In genomic region chr2:36432479-36432878, GRCh38 we compare ENCODE assay signal across 20 cellular contexts.
DNase-seq lines count a peak whose midpoint lies in the region; ATAC-seq and TF ChIP-seq lines count a peak whose summit lies in the region.
"Had no signal": no experiment of that assay in that cellular context is flagged by ENCODE, and none has a peak within 500 bp of the region (broad histone marks: within the 10 kb centered on the region; RNA-seq: fewer than 3 reads in every experiment).

No MANE protein-coding gene starts in this region.

- H2AFZ ChIP-seq in SK-N-SH (ENCODE audit: low read depth) (no peak overlapping the region), osteoblast (ENCODE audit: low read length) (no peak overlapping the region)

- no peaks in the 10 kb centered on the region for H3K36me3 Mint-ChIP-seq in CD8-positive, alpha-beta T cell
- no peaks in the 10 kb centered on the region for H3K36me3 Mint-ChIP-seq in activated CD4-positive, alpha-beta T cell treated with anti-CD3 and anti-CD28 coated beads for 36 hours (ENCODE audit: low read depth)
- H3K36me3 Mint-ChIP-seq: activated naive CD4-positive, alpha-beta T cell treated with anti-CD3 and anti-CD28 coated beads, Interleukin-2, amount 50 U/mL, for 24 hours; naive thymus-derived CD4-positive, alpha-beta T cell had no signal

- peak overlapping the region; percentile 41; the same call in 1 of the 2 replicates for H3K9ac ChIP-seq in SK-N-SH

- no peaks in the 10 kb centered on the region for H3K4me1 Mint-ChIP-seq in CD8-positive, alpha-beta T cell (ENCODE audit: low read depth)
- H3K4me1 Mint-ChIP-seq in activated CD4-positive, alpha-beta T cell treated with anti-CD3 and anti-CD28 coated beads for 36 hours: no peaks in the 10 kb centered on the region
- H3K4me1 Mint-ChIP-seq: activated naive CD4-positive, alpha-beta T cell treated with anti-CD3 and anti-CD28 coated beads, Interleukin-2, amount 50 U/mL, for 24 hours; B cell; naive thymus-derived CD4-positive, alpha-beta T cell had no signal

- no peak for DNase-seq in SK-N-SH
- DNase-seq in esophagus muscularis mucosa (ENCODE audit: extremely low spot score): no peak
- no peak for DNase-seq in osteoblast (ENCODE audit: insufficient read length, low spot score, missing footprints)
- no peak for DNase-seq in vagina (ENCODE audit: extremely low spot score in 2 of 2)
- no peak for DNase-seq in CD8-positive, alpha-beta T cell
- DNase-seq in NK-92 (lab: John Stamatoyannopoulos, UW; ENCODE audit: unreplicated experiment): no peak
- DNase-seq in activated CD4-positive, alpha-beta T cell treated with anti-CD3 and anti-CD28 coated beads for 36 hours: no peak
- DNase-seq: activated CD4-positive, alpha-beta T cell treated with anti-CD3 and anti-CD28 coated beads for 48 hours; colonic mucosa; H9; islet precursor cell; mesendoderm; naive thymus-derived CD4-positive, alpha-beta T cell; NCI-H2081 treated with DMSO at 0.1 percent for 48 hours; right lobe of liver had no signal

- H3K4me1 ChIP-seq in SK-N-SH (ENCODE audit: control insufficient read depth in 1 of 2, insufficient read depth in 2 of 2, low read depth in 1 of 2, low read length in 1 of 2) (peaks cover 0 to 68% of the 10 kb centered on the region in 2 experiments), esophagus muscularis mucosa (peaks cover 63 to 72% (median 71%) of the 10 kb centered on the region in 4 donors), osteoblast (ENCODE audit: insufficient read depth, low read length) (peaks cover 77% of the 10 kb centered on the region), vagina (peaks cover 29% of the 10 kb centered on the region)
- H3K4me1 ChIP-seq in CD8-positive, alpha-beta T cell (ENCODE audit: insufficient read depth, low read length): no peaks in the 10 kb centered on the region
- H3K4me1 ChIP-seq: colonic mucosa, right lobe of liver had no signal

- H3K27ac Mint-ChIP-seq in CD8-positive, alpha-beta T cell: no peak overlapping the region
- H3K27ac Mint-ChIP-seq in activated CD4-positive, alpha-beta T cell treated with anti-CD3 and anti-CD28 coated beads for 36 hours: no peak overlapping the region
- H3K27ac Mint-ChIP-seq: activated naive CD4-positive, alpha-beta T cell treated with anti-CD3 and anti-CD28 coated beads, Interleukin-2, amount 50 U/mL, for 24 hours; B cell; naive thymus-derived CD4-positive, alpha-beta T cell had no signal

- no peaks in the 10 kb centered on the region for H3K27me3 Mint-ChIP-seq in CD8-positive, alpha-beta T cell (ENCODE audit: low read depth)
- H3K27me3 Mint-ChIP-seq in activated CD4-positive, alpha-beta T cell treated with anti-CD3 and anti-CD28 coated beads for 36 hours: no peaks in the 10 kb centered on the region
- H3K27me3 Mint-ChIP-seq: B cell had no signal

- H3K4me3 ChIP-seq in SK-N-SH (ENCODE audit: low read depth in 2 of 2, low read length in 1 of 2) (peak overlapping the region in 1 of 2 experiments; percentile 40; a peak in 2 of 4 replicates), esophagus muscularis mucosa (no peak overlapping the region), osteoblast (ENCODE audit: insufficient read depth, low read length) (no peak overlapping the region), vagina (no peak overlapping the region)
- H3K4me3 ChIP-seq in CD8-positive, alpha-beta T cell (ENCODE audit: low read depth, low read length): no peak overlapping the region
- H3K4me3 ChIP-seq: colonic mucosa, ovary, right lobe of liver had no signal

- H4K20me1 ChIP-seq in SK-N-SH (ENCODE audit: insufficient read depth) (peaks cover 40% of the 10 kb centered on the region), osteoblast (ENCODE audit: insufficient read depth, low read length) (peaks cover 26% of the 10 kb centered on the region)

- TF ChIP-seq POLR2A in esophagus muscularis mucosa (IDR thresholded peaks at IDR 0.05; ENCODE audit: low read depth) (no peak), vagina (IDR thresholded peaks at IDR 0.05) (no peak)

- 55% methylated on average over 3 of the region's 3 CpGs for WGBS in SK-N-SH (ENCODE audit: low lambda C conversion rate)
- 82% methylated on average over 3 of the region's 3 CpGs for WGBS in esophagus muscularis mucosa

- H3K36me3 ChIP-seq in SK-N-SH (replicated peaks in 1 of 2; ENCODE audit: control insufficient read depth in 1 of 2, insufficient read depth in 2 of 2, low read length in 1 of 2): peaks cover 10% of the 10 kb centered on the region in 2 experiments
- H3K36me3 ChIP-seq in esophagus muscularis mucosa: no peaks in the 10 kb centered on the region
- H3K36me3 ChIP-seq in osteoblast (ENCODE audit: insufficient read depth, low read length): peaks cover 18% of the 10 kb centered on the region
- no peaks in the 10 kb centered on the region for H3K36me3 ChIP-seq in vagina
- no peaks in the 10 kb centered on the region for H3K36me3 ChIP-seq in CD8-positive, alpha-beta T cell (ENCODE audit: insufficient read depth, low read length)
- H3K36me3 ChIP-seq: colonic mucosa, ovary, right lobe of liver had no signal

- no peak for ATAC-seq in SK-N-SH treated with all-trans-retinoic acid at 6 μM for 48 hours
- ATAC-seq in CD8-positive, alpha-beta T cell: no peak
- ATAC-seq in activated CD4-positive, alpha-beta T cell treated with anti-CD3 and anti-CD28 coated beads for 36 hours: no peak
- ATAC-seq: naive thymus-derived CD4-positive, alpha-beta T cell had no signal

- H3K27me3 ChIP-seq in SK-N-SH (ENCODE audit: insufficient read depth) (no peaks in the 10 kb centered on the region), esophagus muscularis mucosa (no peaks in the 10 kb centered on the region), osteoblast (ENCODE audit: insufficient read depth, low read length) (no peaks in the 10 kb centered on the region), vagina (no peaks in the 10 kb centered on the region)
- no peaks in the 10 kb centered on the region for H3K27me3 ChIP-seq in CD8-positive, alpha-beta T cell (ENCODE audit: insufficient read depth, low read length)
- H3K27me3 ChIP-seq: colonic mucosa, ovary, right lobe of liver had no signal

- H3K9me3 ChIP-seq in SK-N-SH (no peaks in the 10 kb centered on the region), esophagus muscularis mucosa (no peaks in the 10 kb centered on the region), osteoblast (ENCODE audit: low read depth, low read length) (no peaks in the 10 kb centered on the region), vagina (no peaks in the 10 kb centered on the region)
- no peaks in the 10 kb centered on the region for H3K9me3 ChIP-seq in CD8-positive, alpha-beta T cell (ENCODE audit: low read length)
- H3K9me3 ChIP-seq: colonic mucosa, ovary, right lobe of liver had no signal

- TF ChIP-seq EP300 in SK-N-SH (IDR thresholded peaks at IDR 0.05; ENCODE audit: borderline replicate concordance in 1 of 2, low read depth in 1 of 2, low read length in 1 of 2) (no peak), esophagus muscularis mucosa (IDR thresholded peaks at IDR 0.05) (no peak)

- peak overlapping the region; percentile 70 for H3K4me2 ChIP-seq in SK-N-SH
- H3K4me2 ChIP-seq in osteoblast (ENCODE audit: insufficient read depth, low read length): peak overlapping the region; percentile 69

- peaks cover 82% of the 10 kb centered on the region for H3F3A ChIP-seq in SK-N-SH (replicated peaks; ENCODE audit: insufficient read depth)

- TF ChIP-seq CTCF in SK-N-SH (IDR thresholded peaks at IDR 0.05): no peak
- no peak for TF ChIP-seq CTCF in esophagus muscularis mucosa (IDR thresholded peaks at IDR 0.05)
- TF ChIP-seq CTCF in osteoblast (IDR thresholded peaks at IDR 0.05; ENCODE audit: extremely low read depth, low read depth, low read length): no peak
- no peak for TF ChIP-seq CTCF in vagina (IDR thresholded peaks at IDR 0.05)
- TF ChIP-seq CTCF in CD8-positive, alpha-beta T cell (IDR thresholded peaks at IDR 0.05): no peak

- POLR2A ChIA-PET in SK-N-SH (lab: Yijun Ruan, JAX): no interaction called here
- POLR2A ChIA-PET in CD8-positive, alpha-beta T cell (lab: Charles Lee): no interaction called here
- POLR2A ChIA-PET in activated CD4-positive, alpha-beta T cell treated with anti-CD3 and anti-CD28 coated beads for 36 hours (lab: Charles Lee): no interaction called here

- intact Hi-C loops in esophagus muscularis mucosa (cut with DNase I): no loop called here
- intact Hi-C loops in vagina (cut with DNase I): no loop called here
- intact Hi-C loops in CD8-positive, alpha-beta T cell (cut with DNase I, micrococcal nuclease): no loop called here
- intact Hi-C loops in activated CD4-positive, alpha-beta T cell treated with anti-CD3 and anti-CD28 coated beads for 36 hours (cut with DNase I, micrococcal nuclease): no loop called here

- H3K27ac ChIP-seq in SK-N-SH (ENCODE audit: low read depth in 2 of 2, low read length in 1 of 2) (peak overlapping the region; percentile 8 to 95; a peak in 3 of 4 replicates), esophagus muscularis mucosa (replicated peaks in 1 of 4) (peak overlapping the region; percentile 61 to 78 (median 75)), osteoblast (ENCODE audit: low read depth, low read length) (peak overlapping the region; percentile 87), vagina (peak overlapping the region; percentile 70)
- no peak overlapping the region for H3K27ac ChIP-seq in CD8-positive, alpha-beta T cell (ENCODE audit: low read depth, low read length)
- H3K27ac ChIP-seq: 22Rv1, colonic mucosa, ovary had no signal

- H3K9me2 ChIP-seq in SK-N-SH: no peaks in the 10 kb centered on the region

- H3K9me3 Mint-ChIP-seq in CD8-positive, alpha-beta T cell: no peaks in the 10 kb centered on the region
- H3K9me3 Mint-ChIP-seq in activated CD4-positive, alpha-beta T cell treated with anti-CD3 and anti-CD28 coated beads for 36 hours (ENCODE audit: low read depth): no peaks in the 10 kb centered on the region
- H3K9me3 Mint-ChIP-seq: activated naive CD4-positive, alpha-beta T cell treated with anti-CD3 and anti-CD28 coated beads, Interleukin-2, amount 50 U/mL, for 24 hours; H9; naive thymus-derived CD4-positive, alpha-beta T cell had no signal

- CTCF ChIA-PET in SK-N-SH (lab: Yijun Ruan, JAX): interaction anchor here (0.7 to 1.5 kb wide), 6 partner anchors 9 to 348 kb away, joined by 3 to 6 read pairs (median 3); no protein-coding TSS in a partner anchor
- CTCF ChIA-PET in CD8-positive, alpha-beta T cell (lab: Charles Lee): no interaction called here
- CTCF ChIA-PET in activated CD4-positive, alpha-beta T cell treated with anti-CD3 and anti-CD28 coated beads for 36 hours (lab: Charles Lee): interaction anchor here (0.6 to 1.2 kb wide), 2 partner anchors 95 to 786 kb away, joined by 3 to 7 read pairs; no protein-coding TSS in a partner anchor

- peaks cover 100% of the 10 kb centered on the region for H3K79me2 ChIP-seq in SK-N-SH (ENCODE audit: insufficient read depth)
- peaks cover 77% of the 10 kb centered on the region for H3K79me2 ChIP-seq in osteoblast (ENCODE audit: insufficient read depth, low read length)

- TF ChIP-seq RAD21 in SK-N-SH (IDR thresholded peaks at IDR 0.05; ENCODE audit: low read length): no peak

- H3K4me3 Mint-ChIP-seq in CD8-positive, alpha-beta T cell: no peak overlapping the region
- H3K4me3 Mint-ChIP-seq in activated CD4-positive, alpha-beta T cell treated with anti-CD3 and anti-CD28 coated beads for 36 hours: no peak overlapping the region
- H3K4me3 Mint-ChIP-seq: activated naive CD4-positive, alpha-beta T cell treated with anti-CD3 and anti-CD28 coated beads, Interleukin-2, amount 50 U/mL, for 24 hours; B cell; H9; naive thymus-derived CD4-positive, alpha-beta T cell had no signal

TF ChIP-seq in SK-N-SH treated with all-trans-retinoic acid at 6 μM for 48 hours, 23 proteins besides CTCF, POLR2A, EP300 and RAD21 (continues in another document):
- TF ChIP-seq ZFP30 (CRISPR knock-in tag; IDR thresholded peaks at IDR 0.05) (no peak), ZNF8 (CRISPR knock-in tag; IDR thresholded peaks at IDR 0.05) (no peak)
